17 cellular contexts compared by ENCODE assay signal in the genomic region with DNA sequence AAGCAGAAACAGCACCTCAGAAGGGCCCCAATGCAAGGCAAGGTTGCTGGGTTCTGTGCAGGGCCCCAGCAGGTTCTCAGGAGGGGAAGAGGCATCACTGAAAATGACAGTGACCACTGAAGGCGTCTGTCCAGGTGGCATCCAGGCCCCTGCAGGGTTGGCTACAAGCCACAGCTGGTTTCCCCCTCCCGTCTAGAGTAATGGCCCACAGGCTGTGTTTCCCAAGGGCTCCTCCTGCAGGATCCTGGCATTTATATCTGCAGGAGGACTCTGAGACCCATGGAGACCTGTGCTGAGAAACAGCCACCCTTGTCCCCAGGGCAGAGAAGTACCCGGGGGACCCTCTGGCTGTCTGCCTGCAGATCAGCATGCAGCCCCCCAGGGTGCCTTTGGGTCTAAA.
"Had no signal": no experiment of that assay in that cellular context is flagged by ENCODE, and none has a peak within 500 bp of the region (broad histone marks: within the 10 kb centered on the region; RNA-seq: fewer than 3 reads in every experiment).

No MANE protein-coding gene starts in this region.

- H3K4me3 ChIP-seq: esophagus squamous epithelium, sigmoid colon, skin epidermis, testis, transverse colon had no signal

- H3K27me3 ChIP-seq: esophagus squamous epithelium, testis, transverse colon had no signal

- H3K27ac ChIP-seq: esophagus squamous epithelium, sigmoid colon, skin epidermis, testis, transverse colon had no signal

- H3K9me3 ChIP-seq: esophagus squamous epithelium, sigmoid colon, testis, transverse colon had no signal

- ATAC-seq: effector memory CD8-positive, alpha-beta T cell; left colon; left ventricle myocardium superior; naive thymus-derived CD4-positive, alpha-beta T cell had no signal

- H3K4me1 ChIP-seq: esophagus squamous epithelium, sigmoid colon, testis, transverse colon had no signal

- DNase-seq: effector memory CD8-positive, alpha-beta T cell; esophagus squamous epithelium; foreskin fibroblast; immature natural killer cell; kidney; left colon; left ventricle myocardium superior; naive thymus-derived CD4-positive, alpha-beta T cell; nephron progenitor cell; sigmoid colon; stimulated activated CD4-positive, alpha-beta T cell treated with anti-CD3 and anti-CD28 coated beads, Interleukin-2, amount 100 ng/mL, for 24 hours; stimulated activated CD4-positive, alpha-beta T cell treated with anti-CD3 and anti-CD28 coated beads, Interleukin-4, amount 100 ng/mL, for 4 hours; stimulated activated naive B cell treated with anti-CD40 and anti-IgM and Interleukin-4, amounts not matched to agents 10 μg/mL and 1 μg/mL and 100 μg/mL, for 72 hours; stimulated activated naive CD8-positive, alpha-beta T cell treated with anti-CD3 and anti-CD28 coated beads, Interleukin-15, amount 100 ng/mL, for 72 hours; testis; transverse colon had no signal

- H3K36me3 ChIP-seq: esophagus squamous epithelium, sigmoid colon, transverse colon had no signal
